26 cellular contexts compared by ENCODE assay signal in genomic region chr6:4788482-4788881, GRCh38.
"Had no signal": no experiment of that assay in that cellular context is flagged by ENCODE, and none has a peak within 500 bp of the region (broad histone marks: within the 10 kb centered on the region; RNA-seq: fewer than 3 reads in every experiment).

No MANE protein-coding gene starts in this region.

- ATAC-seq: activated CD4-positive, CD25-positive, alpha-beta regulatory T cell treated with anti-CD3 and anti-CD28 coated beads, Interleukin-2, amount 50 U/mL, for 24 hours; activated CD8-positive, alpha-beta memory T cell treated with anti-CD3 and anti-CD28 coated beads, Interleukin-2, amount 10 ng/mL, durations not matched to agents 7 days and 5 days; activated CD8-positive, alpha-beta T cell treated with anti-CD3 and anti-CD28 coated beads for 36 hours; activated T-cell treated with anti-CD3 and anti-CD28 coated beads, Interleukin-2, amount 50 U/mL, for 72 hours; right cardiac atrium had no signal

- H3K36me3 ChIP-seq: cardiac muscle cell, colonic mucosa, left ventricle myocardium inferior, suprapubic skin, tibial artery had no signal

- H3K4me3 Mint-ChIP-seq: activated CD4-positive, alpha-beta T cell treated with anti-CD3 and anti-CD28 coated beads, Interleukin-2, amount 10 ng/mL, durations not matched to agents 7 days and 5 days; activated CD8-positive, alpha-beta memory T cell treated with anti-CD3 and anti-CD28 coated beads, Interleukin-2, amount 10 ng/mL, durations not matched to agents 7 days and 5 days; activated CD8-positive, alpha-beta T cell treated with anti-CD3 and anti-CD28 coated beads for 36 hours; activated naive CD8-positive, alpha-beta T cell; activated T-cell treated with anti-CD3 and anti-CD28 coated beads, Interleukin-2, amount 50 U/mL, for 72 hours; brain; natural killer cell treated with Interleukin-12 subunit alpha and Interleukin-12 subunit beta and Interleukin-15 and Interleukin-18, amount 100 ng/mL, for 72 hours; T-helper 1 cell treated with Interleukin-12 subunit alpha and Interleukin-12 subunit beta and Interleukin-4 antibody, amounts not matched to agents 30 μg/mL and 1 μg/mL, for 36 hours had no signal

- H3K36me3 Mint-ChIP-seq: natural killer cell treated with Interleukin-12 subunit alpha and Interleukin-12 subunit beta and Interleukin-15 and Interleukin-18, amount 100 ng/mL, for 72 hours had no signal

- H3K9me3 Mint-ChIP-seq: natural killer cell treated with Interleukin-12 subunit alpha and Interleukin-12 subunit beta and Interleukin-15 and Interleukin-18, amount 100 ng/mL, for 72 hours had no signal

- H3K27me3 ChIP-seq: cardiac muscle cell, colonic mucosa, suprapubic skin, tibial artery had no signal

- DNase-seq: activated CD4-positive, alpha-beta T cell treated with anti-CD3 and anti-CD28 coated beads, Interleukin-2, amount 10 ng/mL, durations not matched to agents 7 days and 5 days; activated CD8-positive, alpha-beta memory T cell treated with anti-CD3 and anti-CD28 coated beads, Interleukin-2, amount 10 ng/mL, durations not matched to agents 7 days and 5 days; activated CD8-positive, alpha-beta T cell treated with anti-CD3 and anti-CD28 coated beads for 36 hours; activated naive CD4-positive, alpha-beta T cell; activated T-cell treated with anti-CD3 and anti-CD28 coated beads, Interleukin-2, amount 50 U/mL, for 72 hours; anterior cingulate cortex; cerebellar nuclear complex; colonic mucosa; effector CD8-positive, alpha-beta T cell; islet precursor cell; left ventricle myocardium inferior; posterior cingulate gyrus; right cardiac atrium; stimulated activated naive CD4-positive, alpha-beta T cell; T-helper 9 cell; tibial artery had no signal

- H3K4me3 ChIP-seq: cardiac muscle cell, colonic mucosa, left ventricle myocardium inferior, lung, mucosa of descending colon, suprapubic skin, tibial artery had no signal

- H3K27ac ChIP-seq: cardiac muscle cell, colonic mucosa, left ventricle myocardium inferior, suprapubic skin, tibial artery, VCaP had no signal

- H3K27me3 Mint-ChIP-seq: activated CD4-positive, alpha-beta T cell treated with anti-CD3 and anti-CD28 coated beads, Interleukin-2, amount 10 ng/mL, durations not matched to agents 7 days and 5 days; activated CD8-positive, alpha-beta memory T cell treated with anti-CD3 and anti-CD28 coated beads, Interleukin-2, amount 10 ng/mL, durations not matched to agents 7 days and 5 days; activated CD8-positive, alpha-beta T cell treated with anti-CD3 and anti-CD28 coated beads for 36 hours; activated naive CD8-positive, alpha-beta T cell; natural killer cell treated with Interleukin-12 subunit alpha and Interleukin-12 subunit beta and Interleukin-15 and Interleukin-18, amount 100 ng/mL, for 72 hours had no signal

- H3K27ac Mint-ChIP-seq: activated CD4-positive, alpha-beta T cell treated with anti-CD3 and anti-CD28 coated beads, Interleukin-2, amount 10 ng/mL, durations not matched to agents 7 days and 5 days; activated CD8-positive, alpha-beta memory T cell treated with anti-CD3 and anti-CD28 coated beads, Interleukin-2, amount 10 ng/mL, durations not matched to agents 7 days and 5 days; activated CD8-positive, alpha-beta T cell treated with anti-CD3 and anti-CD28 coated beads for 36 hours; activated naive CD8-positive, alpha-beta T cell; activated T-cell treated with anti-CD3 and anti-CD28 coated beads, Interleukin-2, amount 50 U/mL, for 72 hours; brain; T-helper 1 cell treated with Interleukin-12 subunit alpha and Interleukin-12 subunit beta and Interleukin-4 antibody, amounts not matched to agents 30 μg/mL and 1 μg/mL, for 36 hours had no signal
